2 cellular contexts compared by ENCODE assay signal in genomic region chr6:154993026-154993425, GRCh38.
TF ChIP-seq lines count a peak whose summit lies in the region.

No MANE protein-coding gene starts in this region.

TF ChIP-seq in Ishikawa, 13 proteins besides CTCF, POLR2A, EP300 and RAD21:
- TF ChIP-seq REST (IDR thresholded peaks at IDR 0.05; ENCODE audit: low read depth) (no peak), NFIC (IDR thresholded peaks at IDR 0.05) (peak; percentile 32; the same call in 1 of the 2 replicates)

TF ChIP-seq in K562, 482 proteins besides CTCF, POLR2A, EP300 and RAD21:
- TF ChIP-seq NFIC (IDR thresholded peaks at IDR 0.05): peak; percentile 53; the same call in 1 of the 2 replicates
- no peak for TF ChIP-seq TRIM28 (IDR thresholded peaks at IDR 0.05)
